Comparison of ENCODE assay signal across 1 cellular context in genomic region chr13:78133511-78133910, GRCh38.
TF ChIP-seq lines count a peak whose summit lies in the region.

No MANE protein-coding gene starts in this region.

TF ChIP-seq in GM23338, 12 proteins besides CTCF, POLR2A, EP300 and RAD21 (continued from another document):
- TF ChIP-seq REST (IDR thresholded peaks at IDR 0.05; ENCODE audit: unreplicated experiment): no peak
- TF ChIP-seq ETS1 (IDR thresholded peaks at IDR 0.05): no peak
- TF ChIP-seq EZH2 (IDR thresholded peaks at IDR 0.05; ENCODE audit: low read depth, unreplicated experiment): no peak
- TF ChIP-seq ZNF331 (CRISPR knock-in tag; IDR thresholded peaks at IDR 0.05; ENCODE audit: low read depth): no peak
- no peak for TF ChIP-seq POLR2AphosphoS5 (IDR thresholded peaks at IDR 0.05; ENCODE audit: low read depth)
- no peak for TF ChIP-seq JUNB (IDR thresholded peaks at IDR 0.05; ENCODE audit: unreplicated experiment)
- TF ChIP-seq STAT1 (IDR thresholded peaks at IDR 0.05; ENCODE audit: unreplicated experiment): no peak
